In genomic region chr21:37337831-37338230, GRCh38 we compare ENCODE assay signal across 22 cellular contexts. TPM values are rescaled to one million over a fixed set of nuclear protein-coding genes. Genes with fewer than 3 reads are reported as not detected.
DNase-seq lines count a peak whose midpoint lies in the region; ATAC-seq and TF ChIP-seq lines count a peak whose summit lies in the region.
"Had no signal": no experiment of that assay in that cellular context is flagged by ENCODE, and none has a peak within 500 bp of the region (broad histone marks: within the 10 kb centered on the region; RNA-seq: fewer than 3 reads in every experiment).

No MANE protein-coding gene starts in this region.

- H3K27me3 ChIP-seq in BJ (ENCODE audit: control insufficient read depth, insufficient read depth, low read length), result no peaks in the 10 kb centered on the region
- no peaks in the 10 kb centered on the region for H3K27me3 ChIP-seq in PC-3 (ENCODE audit: low read length)
- no peaks in the 10 kb centered on the region for H3K27me3 ChIP-seq in osteoblast (ENCODE audit: insufficient read depth, low read length)
- H3K27me3 ChIP-seq in CD4-positive, alpha-beta memory T cell (ENCODE audit: insufficient read depth, low read length), result no peaks in the 10 kb centered on the region
- H3K27me3 ChIP-seq: left lung, right lobe of liver had no signal

- H3F3A ChIP-seq in PC-3 (ENCODE audit: low read length, unreplicated experiment), result peaks cover 23% of the 10 kb centered on the region

- TF ChIP-seq CTCF in BJ (IDR thresholded peaks at IDR 0.05; ENCODE audit: insufficient read depth, low read depth, low read length), result no peak
- TF ChIP-seq CTCF in PC-3 (conservative IDR thresholded peaks at IDR 0.05; ENCODE audit: low read depth, low read length), result no peak
- no peak for TF ChIP-seq CTCF in chondrocyte (IDR thresholded peaks at IDR 0.05)
- TF ChIP-seq CTCF in osteoblast (IDR thresholded peaks at IDR 0.05; ENCODE audit: extremely low read depth, low read depth, low read length), result no peak

- H3K79me2 ChIP-seq in PC-3 (ENCODE audit: low read length), result no peaks in the 10 kb centered on the region
- no peaks in the 10 kb centered on the region for H3K79me2 ChIP-seq in osteoblast (ENCODE audit: insufficient read depth, low read length)

- no peak overlapping the region for H3K4me3 Mint-ChIP-seq in chondrocyte (ENCODE audit: unreplicated experiment)
- no peak overlapping the region for H3K4me3 Mint-ChIP-seq in CD4-positive, alpha-beta memory T cell
- H3K4me3 Mint-ChIP-seq: stimulated activated naive CD8-positive, alpha-beta T cell treated with anti-CD3 and anti-CD28 coated beads, Interleukin-15, amount 100 ng/mL, for 72 hours had no signal

- H4K20me1 ChIP-seq in PC-3 (ENCODE audit: low read length) (no peaks in the 10 kb centered on the region), osteoblast (ENCODE audit: insufficient read depth, low read length) (no peaks in the 10 kb centered on the region)

- H3K4me2 ChIP-seq in PC-3 (ENCODE audit: low read length), result no peak overlapping the region
- H3K4me2 ChIP-seq in osteoblast (ENCODE audit: insufficient read depth, low read length), result peak overlapping the region; percentile 76

- no peak for ATAC-seq in PC-3
- ATAC-seq: stimulated activated naive CD8-positive, alpha-beta T cell treated with anti-CD3 and anti-CD28 coated beads, Interleukin-15, amount 100 ng/mL, for 72 hours had no signal

- POLR2A ChIA-PET in BJ (lab: Charles Lee), result no interaction called here
- POLR2A ChIA-PET in PC-3 (lab: Charles Lee; ENCODE audit: unreplicated experiment), result no interaction called here
- POLR2A ChIA-PET in CD4-positive, alpha-beta memory T cell (lab: Charles Lee; ENCODE audit: partially characterized antibody), result no interaction called here

- H2AFZ ChIP-seq in PC-3 (ENCODE audit: low read length), result no peak overlapping the region
- H2AFZ ChIP-seq in osteoblast (ENCODE audit: low read length), result no peak overlapping the region

- no peaks in the 10 kb centered on the region for H3K27me3 Mint-ChIP-seq in chondrocyte (ENCODE audit: low read depth)
- H3K27me3 Mint-ChIP-seq in CD4-positive, alpha-beta memory T cell, result peaks cover 2 to 5% of the 10 kb centered on the region in 2 donors
- H3K27me3 Mint-ChIP-seq: stimulated activated naive CD8-positive, alpha-beta T cell treated with anti-CD3 and anti-CD28 coated beads, Interleukin-15, amount 100 ng/mL, for 72 hours had no signal

- H3K9ac ChIP-seq in PC-3 (ENCODE audit: low read length), result peak overlapping the region; percentile 49

- BruUV-seq in PC-3 (replicated peaks; lab: Mats Ljungman, UMichigan), result no TSS peak

- CTCF ChIA-PET in BJ (lab: Yijun Ruan, JAX) (interaction anchor here (1.4 kb wide), 1 partner anchor 12 kb away, joined by 4 read pairs; no protein-coding TSS in a partner anchor), PC-3 (lab: Charles Lee) (no interaction called here)
- CTCF ChIA-PET in CD4-positive, alpha-beta memory T cell (lab: Charles Lee; ENCODE audit: partially characterized antibody), result no interaction called here

- intact Hi-C loops in PC-3 (cut with micrococcal nuclease), result no loop called here
- intact Hi-C loops in CD4-positive, alpha-beta memory T cell (cut with micrococcal nuclease), result no loop called here

- H3K36me3 ChIP-seq in BJ (ENCODE audit: control insufficient read depth, insufficient read depth, low read length) (no peaks in the 10 kb centered on the region), PC-3 (ENCODE audit: low read depth, low read length) (no peaks in the 10 kb centered on the region; the same call in 1 of the 2 replicates), osteoblast (ENCODE audit: insufficient read depth, low read length) (no peaks in the 10 kb centered on the region)
- no peaks in the 10 kb centered on the region for H3K36me3 ChIP-seq in CD4-positive, alpha-beta memory T cell (ENCODE audit: insufficient read depth, low read length)
- H3K36me3 ChIP-seq: left lung, right lobe of liver had no signal

- no peaks in the 10 kb centered on the region for H3K9me2 ChIP-seq in PC-3 (replicated peaks; ENCODE audit: low read length)

- peaks cover 2% of the 10 kb centered on the region for H3K9me3 Mint-ChIP-seq in chondrocyte (ENCODE audit: low read depth)
- peaks cover 0 to 4% (median 0%) of the 10 kb centered on the region in 8 donors for H3K9me3 Mint-ChIP-seq in CD4-positive, alpha-beta memory T cell

- H3K4me1 Mint-ChIP-seq in chondrocyte (ENCODE audit: low read depth), result peaks cover 41% of the 10 kb centered on the region
- peaks cover 0 to 1% (median 0%) of the 10 kb centered on the region in 4 donors for H3K4me1 Mint-ChIP-seq in CD4-positive, alpha-beta memory T cell

- peaks cover 44% of the 10 kb centered on the region for H3K4me1 ChIP-seq in PC-3 (ENCODE audit: insufficient read depth, low read length)
- peaks cover 29% of the 10 kb centered on the region for H3K4me1 ChIP-seq in osteoblast (ENCODE audit: insufficient read depth, low read length)
- H3K4me1 ChIP-seq in CD4-positive, alpha-beta memory T cell (ENCODE audit: insufficient read depth, low read length), result no peaks in the 10 kb centered on the region
- H3K4me1 ChIP-seq: right lobe of liver had no signal

- DNase-seq in BJ (ENCODE audit: low read depth), result peak; percentile 62
- DNase-seq in PC-3, result no peak
- DNase-seq in chondrocyte (ENCODE audit: low spot score), result no peak
- no peak for DNase-seq in osteoblast (ENCODE audit: insufficient read length, low spot score, missing footprints)
- no peak for DNase-seq in HPDE6-E6E7 (ENCODE audit: extremely low spot score)
- no peak for DNase-seq in CD4-positive, alpha-beta memory T cell
- no peak for DNase-seq in activated CD4-positive, alpha-beta T cell treated with anti-CD3 and anti-CD28 coated beads, Interleukin-2, amount 50 U/mL, for 4 hours
- no peak for DNase-seq in AG20443 (ENCODE audit: low spot score)
- DNase-seq: activated CD4-positive, alpha-beta T cell treated with anti-CD3 and anti-CD28 coated beads for 4 hours; activated CD8-positive, alpha-beta memory T cell treated with anti-CD3 and anti-CD28 coated beads, Interleukin-2, amount 50 U/mL, for 4 hours; activated gamma-delta T cell; cerebellar nuclear complex; foreskin melanocyte; GDM1; Kasumi-1; NCI-H1105; NCI-H526 treated with DMSO at 0.1 percent for 48 hours; nucleus accumbens; right lobe of liver; stimulated activated CD4-positive, alpha-beta T cell treated with anti-CD3 and anti-CD28 coated beads, Interleukin-1b, Interleukin-23, amount 100 ng/mL, for 48 hours; stimulated activated naive CD8-positive, alpha-beta T cell treated with anti-CD3 and anti-CD28 coated beads, Interleukin-15, amount 100 ng/mL, for 72 hours had no signal

- no peaks in the 10 kb centered on the region for H3K36me3 Mint-ChIP-seq in chondrocyte (ENCODE audit: low read depth)
- no peaks in the 10 kb centered on the region for H3K36me3 Mint-ChIP-seq in CD4-positive, alpha-beta memory T cell

- H3K9me3 ChIP-seq in PC-3 (ENCODE audit: low read length) (no peaks in the 10 kb centered on the region), osteoblast (ENCODE audit: low read depth, low read length) (no peaks in the 10 kb centered on the region)
- H3K9me3 ChIP-seq in CD4-positive, alpha-beta memory T cell (ENCODE audit: control insufficient read depth in 1 of 2, low read length in 2 of 2), result no peaks in the 10 kb centered on the region
- H3K9me3 ChIP-seq: right lobe of liver had no signal

- no peak overlapping the region for H3K4me3 ChIP-seq in BJ (ENCODE audit: low read depth, low read length)
- no peak overlapping the region; the same call in 1 of the 2 replicates for H3K4me3 ChIP-seq in PC-3 (ENCODE audit: low read length)
- no peak overlapping the region for H3K4me3 ChIP-seq in osteoblast (ENCODE audit: insufficient read depth, low read length)
- no peak overlapping the region for H3K4me3 ChIP-seq in CD4-positive, alpha-beta memory T cell (ENCODE audit: low read length in 2 of 2)
- H3K4me3 ChIP-seq: left lung, right lobe of liver had no signal

- H3K27ac ChIP-seq in PC-3 (ENCODE audit: low read length), result peak overlapping the region; percentile 95
- H3K27ac ChIP-seq in osteoblast (ENCODE audit: low read depth, low read length), result peak overlapping the region; percentile 98
- H3K27ac ChIP-seq in CD4-positive, alpha-beta memory T cell (ENCODE audit: low read depth, low read length), result no peak overlapping the region

- H3K27ac Mint-ChIP-seq in chondrocyte (ENCODE audit: unreplicated experiment), result peak overlapping the region; percentile 98
- H3K27ac Mint-ChIP-seq in CD4-positive, alpha-beta memory T cell, result no peak overlapping the region
- H3K27ac Mint-ChIP-seq: stimulated activated naive CD8-positive, alpha-beta T cell treated with anti-CD3 and anti-CD28 coated beads, Interleukin-15, amount 100 ng/mL, for 72 hours had no signal

RNA-seq across cellular contexts. Expression of gene DYRK1A, which starts 28.7 kb away (rescaled TPM):
- 46.5 and 55.9 TPM in 2 replicates for polyA plus RNA-seq in BJ (2011; rRNA removed)
- polyA minus RNA-seq in BJ (2011; rRNA and poly(A)+ RNA removed), result 81.3 and 95.7 TPM in 2 replicates
- total RNA-seq in PC-3 (2014; rRNA removed) (48.7 and 59.1 TPM in 2 replicates), chondrocyte (48.6 to 51.2 TPM (median 50.3 TPM) in 3 replicates), osteoblast (93.1 and 99.2 TPM in 2 replicates)
- 100 to 1,000 TPM; 126 to 130 TPM for total RNA-seq in CD4-positive, alpha-beta memory T cell
- 1 to 10 TPM; 1.4 to 4.2 TPM for polyA plus RNA-seq in CD4-positive, alpha-beta memory T cell
